ENCODE assay signal across 15 cellular contexts in genomic region chr12:82015623-82016347, GRCh38.
DNase-seq lines count a peak whose midpoint lies in the region; ATAC-seq, FAIRE-seq and TF ChIP-seq lines count a peak whose summit lies in the region.
"Had no signal": no experiment of that assay in that cellular context is flagged by ENCODE, and none has a peak within 500 bp of the region (broad histone marks: within the 10 kb centered on the region; RNA-seq: fewer than 3 reads in every experiment).

No MANE protein-coding gene starts in this region.

- H3K4me1 ChIP-seq in PC-3 (ENCODE audit: insufficient read depth, low read length): no peaks in the 10 kb centered on the region
- H3K4me1 ChIP-seq: parathyroid adenoma, uterus had no signal

- no peak overlapping the region for H2AFZ ChIP-seq in PC-3 (ENCODE audit: low read length)
- H2AFZ ChIP-seq: parathyroid adenoma had no signal

- no TSS peak for BruUV-seq in PC-3 (replicated peaks; lab: Mats Ljungman, UMichigan)

- intact Hi-C loops in PC-3 (cut with micrococcal nuclease): no loop called here

- no peaks in the 10 kb centered on the region for H3F3A ChIP-seq in PC-3 (ENCODE audit: low read length, unreplicated experiment)

- H3K27ac ChIP-seq in PC-3 (ENCODE audit: low read length): no peak overlapping the region
- H3K27ac ChIP-seq: parathyroid adenoma, uterus had no signal

- CTCF ChIA-PET in PC-3 (lab: Charles Lee): no interaction called here

- no peaks in the 10 kb centered on the region for H4K20me1 ChIP-seq in PC-3 (ENCODE audit: low read length)

- no peak for FAIRE-seq in bronchial epithelial cell (lab: Jason Lieb, UNC)

- ATAC-seq in GM18517 (IDR thresholded peaks at IDR 0.05; ENCODE audit: unreplicated experiment) (peak; percentile 87), GM21447 (IDR thresholded peaks at IDR 0.05; ENCODE audit: unreplicated experiment) (peak; percentile 80), HG03095 (IDR thresholded peaks at IDR 0.05; ENCODE audit: unreplicated experiment) (peak; percentile 79), PC-3 (no peak), GM19035 (IDR thresholded peaks at IDR 0.05; ENCODE audit: unreplicated experiment) (no peak)

- TF ChIP-seq CTCF in bronchial epithelial cell (IDR thresholded peaks at IDR 0.05; ENCODE audit: insufficient read depth, low read length, severe bottlenecking): no peak
- no peak for TF ChIP-seq CTCF in PC-3 (conservative IDR thresholded peaks at IDR 0.05; ENCODE audit: low read depth, low read length)

- H3K36me3 ChIP-seq in bronchial epithelial cell (ENCODE audit: control insufficient read depth, insufficient read depth, low read length) (no peaks in the 10 kb centered on the region), PC-3 (ENCODE audit: low read depth, low read length) (no peaks in the 10 kb centered on the region)
- H3K36me3 ChIP-seq: uterus had no signal

- H3K4me2 ChIP-seq in PC-3 (ENCODE audit: low read length): no peak overlapping the region

- H3K9me2 ChIP-seq in PC-3 (replicated peaks; ENCODE audit: low read length): no peaks in the 10 kb centered on the region

- H3K4me3 ChIP-seq in bronchial epithelial cell (ENCODE audit: low read depth, low read length) (no peak overlapping the region), PC-3 (ENCODE audit: low read length) (no peak overlapping the region)
- H3K4me3 ChIP-seq: uterus had no signal

- H3K79me2 ChIP-seq in PC-3 (ENCODE audit: low read length): no peaks in the 10 kb centered on the region
- H3K79me2 ChIP-seq: parathyroid adenoma had no signal

- no peaks in the 10 kb centered on the region; the same call in 1 of the 2 replicates for H3K9me3 ChIP-seq in PC-3 (ENCODE audit: low read length)
- H3K9me3 ChIP-seq: uterus had no signal

- POLR2A ChIA-PET in PC-3 (lab: Charles Lee; ENCODE audit: unreplicated experiment): no interaction called here

- H3K9ac ChIP-seq in PC-3 (ENCODE audit: low read length): no peak overlapping the region
- H3K9ac ChIP-seq: parathyroid adenoma had no signal

- DNase-seq in bronchial epithelial cell (ENCODE audit: low read depth): peak; percentile 53
- no peak for DNase-seq in NCI-H2196 (lab: John Stamatoyannopoulos, UW; ENCODE audit: unreplicated experiment)
- DNase-seq in globus pallidus (ENCODE audit: low spot score): no peak
- no peak for DNase-seq in PC-3
- DNase-seq: activated naive CD8-positive, alpha-beta T cell treated with anti-CD3 and anti-CD28 coated beads for 36 hours; cerebellar nuclear complex; DMS79 treated with DMSO at 0.1 percent for 48 hours; NCI-H1436; NCI-H69; uterus had no signal

- H3K27me3 ChIP-seq in bronchial epithelial cell (ENCODE audit: control insufficient read depth, insufficient read depth, low read length) (no peaks in the 10 kb centered on the region), PC-3 (ENCODE audit: low read length) (no peaks in the 10 kb centered on the region)
- H3K27me3 ChIP-seq: uterus had no signal

Comparison
In these comparisons a context has a peak if more than half of its experiments do, and no peak if none do; other contexts are left out.
1. ATAC-seq: peak in GM18517 (single experiment), GM21447 (single experiment) and HG03095 (single experiment); none in PC-3 (single experiment) and GM19035 (single experiment).